ENCODE assay signal across 10 cellular contexts in the genomic region with DNA sequence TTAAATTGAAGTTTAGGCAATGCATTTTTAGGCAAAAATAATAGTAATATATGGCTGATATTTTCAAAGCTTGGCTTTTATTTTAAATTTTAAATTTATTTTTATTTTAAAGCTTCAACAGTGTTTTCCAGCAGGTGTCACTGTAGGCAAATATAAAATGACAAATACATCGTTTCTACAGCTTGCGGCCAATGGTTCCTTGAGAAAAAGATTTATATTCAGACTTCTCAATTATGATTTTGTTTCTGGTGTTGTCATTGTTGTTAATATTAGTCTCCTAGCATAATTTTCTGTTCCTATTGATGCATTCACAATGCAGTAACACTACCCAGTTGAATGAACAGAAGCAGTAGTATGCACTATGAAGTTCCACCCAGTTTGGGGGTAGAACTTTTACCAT.
A peak's percentile ranks its signal among the peaks of the same experiment; 100 is the strongest.
DNase-seq lines count a peak whose midpoint lies in the region; ATAC-seq and TF ChIP-seq lines count a peak whose summit lies in the region.
"Had no signal": no experiment of that assay in that cellular context is flagged by ENCODE, and none has a peak within 500 bp of the region (broad histone marks: within the 10 kb centered on the region; RNA-seq: fewer than 3 reads in every experiment).

No MANE protein-coding gene starts in this region.

- no peak for TF ChIP-seq POLR2A in right lobe of liver (IDR thresholded peaks at IDR 0.05)
- TF ChIP-seq POLR2A in lower leg skin (IDR thresholded peaks at IDR 0.05), result no peak

- H3K4me3 ChIP-seq in DOHH2 (ENCODE audit: low read length) (no peak overlapping the region), adipocyte (ENCODE audit: low read length) (no peak overlapping the region), right lobe of liver (no peak overlapping the region), lower leg skin (ENCODE audit: low read depth, poor library complexity, severe bottlenecking) (no peak overlapping the region)
- H3K4me3 ChIP-seq: ovary, vagina had no signal

- no peaks in the 10 kb centered on the region for H3K4me1 ChIP-seq in DOHH2 (ENCODE audit: control insufficient read depth, low read length)
- H3K4me1 ChIP-seq in adipocyte (ENCODE audit: control insufficient read depth, insufficient read depth, low read length), result no peaks in the 10 kb centered on the region
- H3K4me1 ChIP-seq in right lobe of liver, result no peaks in the 10 kb centered on the region
- H3K4me1 ChIP-seq: vagina had no signal

- intact Hi-C loops in right lobe of liver (cut with DNase I) (no loop called here), lower leg skin (cut with DNase I; ENCODE audit: low total_unique reads) (no loop called here)

- H3F3A ChIP-seq in DOHH2 (ENCODE audit: control insufficient read depth, insufficient read depth), result no peaks in the 10 kb centered on the region

- no peaks in the 10 kb centered on the region for H3K27me3 ChIP-seq in DOHH2 (ENCODE audit: control insufficient read depth, low read length)
- H3K27me3 ChIP-seq in adipocyte (replicated peaks; ENCODE audit: control insufficient read depth, insufficient read depth, low read length), result peaks cover 14% of the 10 kb centered on the region
- H3K27me3 ChIP-seq in right lobe of liver, result no peaks in the 10 kb centered on the region
- H3K27me3 ChIP-seq: ovary, vagina had no signal

- peak in 2 of 4 donors; percentile 35 to 38 for ATAC-seq in right lobe of liver
- ATAC-seq in GM21367 (IDR thresholded peaks at IDR 0.05; ENCODE audit: unreplicated experiment), result no peak
- ATAC-seq in HG03108 (IDR thresholded peaks at IDR 0.05; ENCODE audit: unreplicated experiment), result no peak

- H3K79me2 ChIP-seq in DOHH2 (ENCODE audit: control insufficient read depth, low read length), result no peaks in the 10 kb centered on the region

- no peaks in the 10 kb centered on the region for H3K9me3 ChIP-seq in DOHH2 (ENCODE audit: control insufficient read depth, insufficient read depth, low read length)
- no peaks in the 10 kb centered on the region for H3K9me3 ChIP-seq in adipocyte (ENCODE audit: control insufficient read depth, low read length)
- H3K9me3 ChIP-seq in right lobe of liver, result no peaks in the 10 kb centered on the region
- H3K9me3 ChIP-seq: ovary, vagina had no signal

- H3K4me2 ChIP-seq in DOHH2 (ENCODE audit: low read length), result no peak overlapping the region

- WGBS in right lobe of liver (ENCODE audit: insufficient coverage, low coverage, low lambda C conversion rate, missing lambda C conversion rate), result 5% methylated on average over 2 of the region's 2 CpGs
- 4 to 8% methylated on average over 2 of the region's 2 CpGs for WGBS in lower leg skin, 2 donors

- no peaks in the 10 kb centered on the region for H4K20me1 ChIP-seq in DOHH2 (ENCODE audit: control insufficient read depth, insufficient read depth, low read depth, low read length)

- no peaks in the 10 kb centered on the region for H3K9me2 ChIP-seq in DOHH2 (replicated peaks; ENCODE audit: control insufficient read depth, low read length)

- no peak overlapping the region for H3K9ac ChIP-seq in adipocyte (ENCODE audit: low read length)

- H3K27ac ChIP-seq in DOHH2 (ENCODE audit: low read depth, low read length), result no peak overlapping the region
- no peak overlapping the region for H3K27ac ChIP-seq in right lobe of liver
- H3K27ac ChIP-seq: ovary, vagina had no signal

- TF ChIP-seq CTCF in DOHH2 (IDR thresholded peaks at IDR 0.05; ENCODE audit: low read depth, low read length, poor library complexity, severe bottlenecking) (peak; percentile 14), right lobe of liver (IDR thresholded peaks at IDR 0.05) (peak; percentile 38 to 54 (median 44)), lower leg skin (IDR thresholded peaks at IDR 0.05) (no peak)

- H3K36me3 ChIP-seq in DOHH2 (ENCODE audit: control insufficient read depth, low read length), result no peaks in the 10 kb centered on the region
- H3K36me3 ChIP-seq in adipocyte (ENCODE audit: control insufficient read depth, insufficient read depth, low read length, severe bottlenecking), result no peaks in the 10 kb centered on the region
- no peaks in the 10 kb centered on the region for H3K36me3 ChIP-seq in right lobe of liver
- H3K36me3 ChIP-seq: ovary, vagina had no signal

- DNase-seq in NCI-H1105 (lab: John Stamatoyannopoulos, UW), result peak; percentile 50
- peak; percentile 48 for DNase-seq in adipocyte (ENCODE audit: low read depth)
- no peak for DNase-seq in right lobe of liver
- no peak for DNase-seq in lower leg skin (ENCODE audit: low spot score in 2 of 2)
- DNase-seq in activated CD8-positive, alpha-beta memory T cell treated with anti-CD3 and anti-CD28 coated beads for 24 hours, result no peak
- DNase-seq: ovary had no signal

Comparison
In these comparisons a context has a peak if more than half of its experiments do, and no peak if none do; other contexts are left out.
1. CTCF ChIP-seq: peak in DOHH2 (single experiment) and right lobe of liver (4 of 4); none in lower leg skin (0 of 3).
2. DNase-seq: peak in NCI-H1105 (single experiment) and adipocyte (single experiment); none in right lobe of liver (0 of 3), lower leg skin (0 of 2) and activated CD8-positive, alpha-beta memory T cell treated with anti-CD3 and anti-CD28 coated beads for 24 hours (single experiment).